27 cellular contexts compared by ENCODE assay signal in genomic region chr10:105181616-105182015, GRCh38.
"Had no signal": no experiment of that assay in that cellular context is flagged by ENCODE, and none has a peak within 500 bp of the region (broad histone marks: within the 10 kb centered on the region; RNA-seq: fewer than 3 reads in every experiment).

No MANE protein-coding gene starts in this region.

- H3K27ac ChIP-seq: coronary artery, dorsolateral prefrontal cortex, epithelial cell of prostate, esophagus squamous epithelium, foreskin keratinocyte, gastroesophageal sphincter, heart right ventricle, left lung, lower lobe of right lung had no signal

- H3K9me3 ChIP-seq: esophagus squamous epithelium, gastroesophageal sphincter, heart right ventricle, left lung, lower lobe of right lung had no signal

- ATAC-seq: esophagus mucosa, foreskin keratinocyte, gastroesophageal sphincter, heart right ventricle, left colon, left lung, left ventricle myocardium superior, lower lobe of right lung had no signal

- H3K4me1 Mint-ChIP-seq: immature natural killer cell, naive B cell had no signal

- H3K4me1 ChIP-seq: esophagus squamous epithelium, foreskin keratinocyte, gastroesophageal sphincter, heart right ventricle, left lung, lower lobe of right lung had no signal

- H3K36me3 Mint-ChIP-seq: immature natural killer cell, naive B cell had no signal

- DNase-seq: dermis blood vessel endothelial cell; dorsolateral prefrontal cortex; effector CD4-positive, alpha-beta T cell; effector memory CD4-positive, alpha-beta T cell; endodermal cell; erythroblast; esophagus squamous epithelium; foreskin keratinocyte; glutamatergic neuron; head of caudate nucleus; heart right ventricle; hippocampal formation; immature natural killer cell; islet precursor cell; kidney; kidney glomerular epithelial cell; left colon; left lung; left ventricle myocardium superior; lower lobe of right lung; mesenchymal stem cell; midbrain; naive B cell had no signal

- H3K9me3 Mint-ChIP-seq: endodermal cell had no signal

- H3K4me3 Mint-ChIP-seq: endodermal cell, immature natural killer cell, naive B cell had no signal

- H3K27ac Mint-ChIP-seq: endodermal cell, immature natural killer cell, naive B cell had no signal

- H3K36me3 ChIP-seq: esophagus squamous epithelium, gastroesophageal sphincter, heart right ventricle, left lung, lower lobe of right lung had no signal

- H3K4me3 ChIP-seq: coronary artery, dorsolateral prefrontal cortex, esophagus squamous epithelium, gastroesophageal sphincter, heart right ventricle, left lung, lower lobe of right lung had no signal

- H3K27me3 Mint-ChIP-seq: naive B cell had no signal

- H3K27me3 ChIP-seq: dorsolateral prefrontal cortex, esophagus squamous epithelium, foreskin keratinocyte, gastroesophageal sphincter, heart right ventricle, left lung had no signal
